1 cellular context compared by ENCODE assay signal in genomic region chrX:148649145-148649645, GRCh38.
TF ChIP-seq lines count a peak whose summit lies in the region.

No MANE protein-coding gene starts in this region.

TF ChIP-seq in H1, 55 proteins besides CTCF, POLR2A, EP300 and RAD21:
- TF ChIP-seq CHD7 (IDR thresholded peaks at IDR 0.05; ENCODE audit: insufficient replicate concordance, low read length), result no peak
- TF ChIP-seq FOSL1 (IDR thresholded peaks at IDR 0.05; ENCODE audit: insufficient read depth, low read depth, low read length), result no peak
- TF ChIP-seq SIX5 (IDR thresholded peaks at IDR 0.05; ENCODE audit: low read depth, low read length), result no peak
- no peak for TF ChIP-seq MAFK (IDR thresholded peaks at IDR 0.05; ENCODE audit: low read depth, low read length)
- TF ChIP-seq CHD2 (IDR thresholded peaks at IDR 0.05; ENCODE audit: low read length), result no peak
- no peak for TF ChIP-seq SAP30 (IDR thresholded peaks at IDR 0.05; ENCODE audit: insufficient read depth, insufficient replicate concordance, low read length)
- no peak for TF ChIP-seq GABPA (IDR thresholded peaks at IDR 0.05; ENCODE audit: borderline replicate concordance, insufficient read depth, low read length)
- no peak for TF ChIP-seq TCF12 (IDR thresholded peaks at IDR 0.05; ENCODE audit: low read depth, low read length)
- TF ChIP-seq SP2 (IDR thresholded peaks at IDR 0.05; ENCODE audit: low read length), result no peak
- no peak for TF ChIP-seq BRCA1 (IDR thresholded peaks at IDR 0.05; ENCODE audit: low read depth, low read length)
- no peak for TF ChIP-seq CREB1 (IDR thresholded peaks at IDR 0.05)
